22 cellular contexts compared by ENCODE assay signal in genomic region chr17:63939401-63939800, GRCh38. TPM values are rescaled to one million over a fixed set of nuclear protein-coding genes. Genes with fewer than 3 reads are reported as not detected.
A peak's percentile ranks its signal among the peaks of the same experiment; 100 is the strongest.
DNase-seq lines count a peak whose midpoint lies in the region; ATAC-seq and TF ChIP-seq lines count a peak whose summit lies in the region.
"Had no signal": no experiment of that assay in that cellular context is flagged by ENCODE, and none has a peak within 500 bp of the region (broad histone marks: within the 10 kb centered on the region; RNA-seq: fewer than 3 reads in every experiment).

No MANE protein-coding gene starts in this region.

- WGBS in endodermal cell (ENCODE audit: insufficient coverage in 1 of 2, insufficient read length in 1 of 2), 2 experiments = 88 to 98% methylated on average over 4 to 9 of the region's 9 CpGs
- WGBS in neuronal stem cell (ENCODE audit: extremely low coverage in 2 of 2, insufficient read length in 2 of 2, insufficient replicate concordance in 1 of 2), 2 donors = no CpG with 5 or more reads among the region's 9 CpGs
- 79 to 85% methylated on average over 9 of the region's 9 CpGs for WGBS in GM23248 (ENCODE audit: low coverage in 1 of 2, low lambda C conversion rate in 2 of 2, missing lambda C conversion rate in 2 of 2), 2 experiments

- H3K14ac ChIP-seq in neuronal stem cell (ENCODE audit: low read length) = peak overlapping the region; percentile 60

- H3K79me1 ChIP-seq in neuronal stem cell (ENCODE audit: low read depth, low read length) = peaks cover 2% of the 10 kb centered on the region

- H3K9me2 ChIP-seq in OCI-LY1 (ENCODE audit: low read depth, low read length) (no peaks in the 10 kb centered on the region), GM23248 (ENCODE audit: insufficient read depth) (no peaks in the 10 kb centered on the region)

- no peak for ATAC-seq in stimulated activated naive CD8-positive, alpha-beta T cell treated with anti-CD3 and anti-CD28 coated beads, Interleukin-15, Interleukin-2, amounts not matched to agents 100 U/mL and 50 U/mL, for 24 hours
- no peak for ATAC-seq in activated CD8-positive, alpha-beta T cell treated with anti-CD3 and anti-CD28 coated beads for 36 hours
- ATAC-seq: SK-N-SH treated with all-trans-retinoic acid at 6 μM for 48 hours had no signal

- no peak overlapping the region for H4K8ac ChIP-seq in neuronal stem cell (ENCODE audit: low read depth, low read length)

- no peaks in the 10 kb centered on the region for H3K79me2 ChIP-seq in OCI-LY1 (ENCODE audit: insufficient read depth, low read length)
- H3K79me2 ChIP-seq in GM23248 (ENCODE audit: insufficient read depth) = no peaks in the 10 kb centered on the region

- in situ Hi-C loops in GM23248 (cut with MboI) = no loop called here

- no peaks in the 10 kb centered on the region for H3K9me3 Mint-ChIP-seq in endodermal cell
- no peaks in the 10 kb centered on the region for H3K9me3 Mint-ChIP-seq in activated CD8-positive, alpha-beta T cell treated with anti-CD3 and anti-CD28 coated beads for 36 hours

- H3K4me3 ChIP-seq in BLaER1 = no peak overlapping the region
- H3K4me3 ChIP-seq in OCI-LY1 (ENCODE audit: low read depth, low read length, poor library complexity, severe bottlenecking) = no peak overlapping the region
- H3K4me3 ChIP-seq in endodermal cell (ENCODE audit: low read length) = no peak overlapping the region
- no peak overlapping the region for H3K4me3 ChIP-seq in neuronal stem cell (ENCODE audit: low read length in 2 of 2)
- no peak overlapping the region for H3K4me3 ChIP-seq in GM23248
- H3K4me3 ChIP-seq: A549, HAP-1, Peyer's patch had no signal

- H3K4me1 ChIP-seq in BLaER1 (peaks cover 73% of the 10 kb centered on the region), OCI-LY1 (ENCODE audit: insufficient read depth, low read length, severe bottlenecking) (peaks cover 72% of the 10 kb centered on the region), endodermal cell (ENCODE audit: control insufficient read depth, insufficient read depth, low read length) (no peaks in the 10 kb centered on the region), neuronal stem cell (ENCODE audit: control insufficient read depth in 2 of 2, insufficient read depth in 1 of 2, low read depth in 1 of 2, low read length in 2 of 2) (peaks cover 0 to 9% of the 10 kb centered on the region in 2 donors), GM23248 (ENCODE audit: insufficient read depth) (no peaks in the 10 kb centered on the region)
- H3K4me1 ChIP-seq: A549, Caco-2, HAP-1, Peyer's patch had no signal

- H4K20me1 ChIP-seq in BLaER1 (no peaks in the 10 kb centered on the region), OCI-LY1 (ENCODE audit: insufficient read depth, low read length) (no peaks in the 10 kb centered on the region), GM23248 (ENCODE audit: insufficient read depth) (no peaks in the 10 kb centered on the region)

- POLR2A ChIA-PET in activated CD8-positive, alpha-beta T cell treated with anti-CD3 and anti-CD28 coated beads for 36 hours (lab: Charles Lee) = interaction anchor here (1.6 kb wide), 1 partner anchor 80 kb away, joined by 4 read pairs; no protein-coding TSS in a partner anchor

- H3K27ac Mint-ChIP-seq in endodermal cell = peak overlapping the region; percentile 56
- no peak overlapping the region for H3K27ac Mint-ChIP-seq in activated CD8-positive, alpha-beta T cell treated with anti-CD3 and anti-CD28 coated beads for 36 hours

- CTCF ChIA-PET in activated CD8-positive, alpha-beta T cell treated with anti-CD3 and anti-CD28 coated beads for 36 hours (lab: Charles Lee) = interaction anchor here (0.7 to 2.8 kb wide), 3 partner anchors 11 to 51 kb away, joined by 3 to 11 read pairs (median 3); partner anchors contain the start of gene GH1

- H3K36me3 Mint-ChIP-seq in endodermal cell (ENCODE audit: low read depth) = no peaks in the 10 kb centered on the region
- no peaks in the 10 kb centered on the region for H3K36me3 Mint-ChIP-seq in activated CD8-positive, alpha-beta T cell treated with anti-CD3 and anti-CD28 coated beads for 36 hours (ENCODE audit: low read depth)

- peak overlapping the region; percentile 47 for H3K4me2 ChIP-seq in BLaER1
- peak overlapping the region; percentile 50; the same call in 1 of the 2 replicates for H3K4me2 ChIP-seq in OCI-LY1 (ENCODE audit: low read length)
- H3K4me2 ChIP-seq in neuronal stem cell (ENCODE audit: insufficient read depth, low read length, poor library complexity, severe bottlenecking) = no peak overlapping the region
- H3K4me2 ChIP-seq in GM23248 (ENCODE audit: unreplicated experiment) = no peak overlapping the region
- H3K4me2 ChIP-seq: A549 had no signal

- no peak for TF ChIP-seq CTCF in OCI-LY1 (IDR thresholded peaks at IDR 0.05; ENCODE audit: low read length)
- TF ChIP-seq CTCF in endodermal cell (conservative IDR thresholded peaks at IDR 0.05) = no peak
- TF ChIP-seq CTCF in activated CD8-positive, alpha-beta T cell treated with anti-CD3 and anti-CD28 coated beads for 36 hours (IDR thresholded peaks at IDR 0.05) = no peak

- H3K4me3 Mint-ChIP-seq in endodermal cell = no peak overlapping the region
- H3K4me3 Mint-ChIP-seq in activated CD8-positive, alpha-beta T cell treated with anti-CD3 and anti-CD28 coated beads for 36 hours = no peak overlapping the region

- H3K4me1 Mint-ChIP-seq in endodermal cell = no peaks in the 10 kb centered on the region
- H3K4me1 Mint-ChIP-seq in activated CD8-positive, alpha-beta T cell treated with anti-CD3 and anti-CD28 coated beads for 36 hours (ENCODE audit: low read depth) = no peaks in the 10 kb centered on the region

- H2AK5ac ChIP-seq in neuronal stem cell (ENCODE audit: low read depth, low read length) = no peak overlapping the region

- H4K91ac ChIP-seq in neuronal stem cell (ENCODE audit: low read depth, low read length, poor library complexity) = no peak overlapping the region

- peak overlapping the region; percentile 34 for H2BK15ac ChIP-seq in neuronal stem cell (ENCODE audit: low read length)

- H3K27ac ChIP-seq in BLaER1 (peak overlapping the region; percentile 62), OCI-LY1 (ENCODE audit: low read depth, low read length, poor library complexity, severe bottlenecking) (peak overlapping the region; percentile 90), endodermal cell (ENCODE audit: low read depth, low read length) (no peak overlapping the region), neuronal stem cell (replicated peaks; ENCODE audit: low read length) (no peak overlapping the region), GM23248 (no peak overlapping the region)
- H3K27ac ChIP-seq: A549, Peyer's patch had no signal

- H3K9me3 ChIP-seq in BLaER1 (peaks cover 6% of the 10 kb centered on the region; the same call in 1 of the 2 replicates), OCI-LY1 (ENCODE audit: low read length) (no peaks in the 10 kb centered on the region), endodermal cell (ENCODE audit: control insufficient read depth, low read length) (no peaks in the 10 kb centered on the region), neuronal stem cell (replicated peaks in 1 of 2; ENCODE audit: control insufficient read depth in 2 of 2, insufficient read depth in 1 of 2, low read depth in 1 of 2, low read length in 2 of 2) (peaks cover 0 to 4% of the 10 kb centered on the region in 2 donors), GM23248 (ENCODE audit: low read depth) (no peaks in the 10 kb centered on the region)
- H3K9me3 ChIP-seq: A549, HAP-1, Peyer's patch had no signal

- no peak overlapping the region for H2BK5ac ChIP-seq in neuronal stem cell (ENCODE audit: low read length)

- no peak overlapping the region for H2BK12ac ChIP-seq in neuronal stem cell (ENCODE audit: low read length)

- H3K23ac ChIP-seq in neuronal stem cell (ENCODE audit: low read depth, low read length, poor library complexity) = no peak overlapping the region

- H3K9ac ChIP-seq in BLaER1 = no peak overlapping the region; the same call in 1 of the 2 replicates
- H3K9ac ChIP-seq in OCI-LY1 (ENCODE audit: low read length) = peak overlapping the region; percentile 63
- H3K9ac ChIP-seq in endodermal cell (ENCODE audit: extremely low read depth, low read length, poor library complexity, severe bottlenecking) = no peak overlapping the region
- no peak overlapping the region for H3K9ac ChIP-seq in neuronal stem cell (ENCODE audit: low read depth, low read length, poor library complexity)
- no peak overlapping the region for H3K9ac ChIP-seq in GM23248

- no peaks in the 10 kb centered on the region for H3F3A ChIP-seq in OCI-LY1 (ENCODE audit: insufficient read depth, low read length)
- no peaks in the 10 kb centered on the region for H3F3A ChIP-seq in GM23248 (ENCODE audit: insufficient read depth)

- H3K18ac ChIP-seq in neuronal stem cell (ENCODE audit: low read length) = no peak overlapping the region

- no peaks in the 10 kb centered on the region for H3K27me3 Mint-ChIP-seq in endodermal cell (ENCODE audit: insufficient read depth)
- H3K27me3 Mint-ChIP-seq in activated CD8-positive, alpha-beta T cell treated with anti-CD3 and anti-CD28 coated beads for 36 hours = no peaks in the 10 kb centered on the region
- H3K27me3 Mint-ChIP-seq: IgD-negative memory B cell had no signal

- no peaks in the 10 kb centered on the region for H3K27me3 ChIP-seq in BLaER1
- H3K27me3 ChIP-seq in OCI-LY1 (ENCODE audit: insufficient read depth, low read length) = no peaks in the 10 kb centered on the region
- H3K27me3 ChIP-seq in endodermal cell (ENCODE audit: control insufficient read depth, insufficient read depth, low read length, poor library complexity, severe bottlenecking) = no peaks in the 10 kb centered on the region
- peaks cover 0 to 6% (median 0%) of the 10 kb centered on the region in 3 experiments for H3K27me3 ChIP-seq in neuronal stem cell (ENCODE audit: control insufficient read depth in 3 of 3, insufficient read depth in 3 of 3, low read depth in 1 of 3, low read length in 3 of 3)
- H3K27me3 ChIP-seq in GM23248 (replicated peaks; ENCODE audit: insufficient read depth) = peaks cover 8% of the 10 kb centered on the region
- H3K27me3 ChIP-seq: Peyer's patch had no signal

- intact Hi-C loops in activated CD8-positive, alpha-beta T cell treated with anti-CD3 and anti-CD28 coated beads for 36 hours (cut with micrococcal nuclease) = no loop called here

- H3K36me3 ChIP-seq in BLaER1 (peaks cover 12% of the 10 kb centered on the region; the same call in 1 of the 2 replicates), OCI-LY1 (ENCODE audit: insufficient read depth, low read length) (peaks cover 5% of the 10 kb centered on the region; the same call in 1 of the 2 replicates), endodermal cell (ENCODE audit: control insufficient read depth, insufficient read depth, low read length) (no peaks in the 10 kb centered on the region), neuronal stem cell (replicated peaks in 1 of 2; ENCODE audit: control insufficient read depth in 2 of 2, insufficient read depth in 2 of 2, low read length in 2 of 2) (peaks cover 0 to 6% of the 10 kb centered on the region in 2 donors), GM23248 (ENCODE audit: low read depth) (no peaks in the 10 kb centered on the region)
- H3K36me3 ChIP-seq: HAP-1, Peyer's patch had no signal

- no peak overlapping the region for H2AFZ ChIP-seq in OCI-LY1 (ENCODE audit: low read length)
- H2AFZ ChIP-seq in neuronal stem cell (ENCODE audit: low read length) = peak overlapping the region; percentile 21
- H2AFZ ChIP-seq in GM23248 = no peak overlapping the region

- H2BK120ac ChIP-seq in neuronal stem cell (ENCODE audit: low read depth, low read length) = no peak overlapping the region

- H3K4ac ChIP-seq in neuronal stem cell (ENCODE audit: low read length) = no peak overlapping the region

- DNase-seq in endodermal cell (no peak), neuronal stem cell (ENCODE audit: low spot score) (no peak), hippocampal formation (lab: John Stamatoyannopoulos, UW) (no peak), GM23248 (no peak)
- no peak for DNase-seq in stimulated activated naive CD8-positive, alpha-beta T cell treated with anti-CD3 and anti-CD28 coated beads, Interleukin-15, Interleukin-2, amounts not matched to agents 100 U/mL and 50 U/mL, for 24 hours
- no peak for DNase-seq in activated CD8-positive, alpha-beta T cell treated with anti-CD3 and anti-CD28 coated beads for 36 hours
- DNase-seq: Caco-2, DMS153, EL, MV-4-11, NCI-H1417, NCI-H1930, NCI-H2171, NCI-H446 treated with DMSO at 0.1 percent for 48 hours, Peyer's patch, SHP77 had no signal

RNA-seq across cellular contexts. Expression of gene CD79B, which starts 7.3 kb away (rescaled TPM):
- total RNA-seq in endodermal cell = under 1 TPM; 0.35 to 0.44 TPM
- polyA plus RNA-seq in endodermal cell (2013, experiment 1 of 2) = 0.61 TPM
- 0.99 TPM for polyA plus RNA-seq in endodermal cell (2013, experiment 2 of 2)
- 0.71 TPM for polyA plus RNA-seq in neuronal stem cell (2013, experiment 1 of 2)
- polyA plus RNA-seq in neuronal stem cell (2013, experiment 2 of 2) = 0.79 TPM
- 10 to 100 TPM; 28.4 to 31.6 TPM for total RNA-seq in activated CD8-positive, alpha-beta T cell treated with anti-CD3 and anti-CD28 coated beads for 36 hours
- total RNA-seq in GM23248 (2014; rRNA removed; shearing (Covaris generic)) = not detected in 2 replicates
- not detected in 2 replicates for polyA plus RNA-seq in GM23248 (2016; fragmentation: Nextera tagmentation; extraction: Ambion mirVana)
- total RNA-seq: Caco-2 had no signal

RNA-seq across cellular contexts. Expression of gene GH1, which starts 20.8 kb away (rescaled TPM):
- not detected for total RNA-seq in endodermal cell
- not detected for polyA plus RNA-seq in endodermal cell (2013, experiment 1 of 2)
- not detected for polyA plus RNA-seq in endodermal cell (2013, experiment 2 of 2)
- polyA plus RNA-seq in neuronal stem cell (2013, experiment 1 of 2) = 0.08 TPM
- polyA plus RNA-seq in neuronal stem cell (2013, experiment 2 of 2) = 0.24 TPM
- total RNA-seq in activated CD8-positive, alpha-beta T cell treated with anti-CD3 and anti-CD28 coated beads for 36 hours = not detected
- total RNA-seq in GM23248 (2014; rRNA removed; shearing (Covaris generic)) = not detected in 2 replicates
- not detected in 2 replicates for polyA plus RNA-seq in GM23248 (2016; fragmentation: Nextera tagmentation; extraction: Ambion mirVana)
- total RNA-seq: Caco-2, Peyer's patch had no signal
- polyA plus RNA-seq: A549 had no signal

RNA-seq across cellular contexts. Expression of gene CSHL1, which starts 28.3 kb away (rescaled TPM):
- total RNA-seq in endodermal cell = not detected
- polyA plus RNA-seq in endodermal cell (2013, experiment 1 of 2) = not detected
- polyA plus RNA-seq in endodermal cell (2013, experiment 2 of 2) = not detected
- polyA plus RNA-seq in neuronal stem cell (2013, experiment 1 of 2) = not detected
- not detected for polyA plus RNA-seq in neuronal stem cell (2013, experiment 2 of 2)
- total RNA-seq in activated CD8-positive, alpha-beta T cell treated with anti-CD3 and anti-CD28 coated beads for 36 hours = not detected
- total RNA-seq in GM23248 (2014; rRNA removed; shearing (Covaris generic)) = not detected in 2 replicates
- polyA plus RNA-seq in GM23248 (2016; fragmentation: Nextera tagmentation; extraction: Ambion mirVana) = not detected in 2 replicates
- total RNA-seq: Caco-2, Peyer's patch had no signal
- polyA plus RNA-seq: A549, IgD-negative memory B cell had no signal

RNA-seq across cellular contexts. Expression of gene SCN4A, which starts 33.3 kb away (rescaled TPM):
- total RNA-seq in endodermal cell = 1 to 10 TPM; 3.9 to 4.4 TPM
- polyA plus RNA-seq in endodermal cell (2013, experiment 1 of 2) = 2.5 TPM
- polyA plus RNA-seq in endodermal cell (2013, experiment 2 of 2) = 2.1 TPM
- polyA plus RNA-seq in neuronal stem cell (2013, experiment 1 of 2) = 3.9 TPM
- polyA plus RNA-seq in neuronal stem cell (2013, experiment 2 of 2) = 3.8 TPM
- total RNA-seq in activated CD8-positive, alpha-beta T cell treated with anti-CD3 and anti-CD28 coated beads for 36 hours = under 1 TPM; 0.20 to 0.23 TPM
- not detected in 2 replicates for total RNA-seq in GM23248 (2014; rRNA removed; shearing (Covaris generic))
- not detected in 2 replicates for polyA plus RNA-seq in GM23248 (2016; fragmentation: Nextera tagmentation; extraction: Ambion mirVana)
- total RNA-seq: Caco-2 had no signal

RNA-seq across cellular contexts. Expression of gene CSH1, which starts 43.0 kb away (rescaled TPM):
- total RNA-seq in endodermal cell = under 1 TPM in 1 of 2 donors, not detected in 1; 0.64 TPM
- not detected for polyA plus RNA-seq in endodermal cell (2013, experiment 1 of 2)
- not detected for polyA plus RNA-seq in endodermal cell (2013, experiment 2 of 2)
- polyA plus RNA-seq in neuronal stem cell (2013, experiment 1 of 2) = not detected
- polyA plus RNA-seq in neuronal stem cell (2013, experiment 2 of 2) = not detected
- total RNA-seq in activated CD8-positive, alpha-beta T cell treated with anti-CD3 and anti-CD28 coated beads for 36 hours = not detected
- total RNA-seq in GM23248 (2014; rRNA removed; shearing (Covaris generic)) = not detected in 2 replicates
- not detected in 2 replicates for polyA plus RNA-seq in GM23248 (2016; fragmentation: Nextera tagmentation; extraction: Ambion mirVana)
- total RNA-seq: Caco-2, Peyer's patch had no signal
- polyA plus RNA-seq: A549, IgD-negative memory B cell had no signal

Comparison
In these comparisons a context has a peak if more than half of its experiments do, and no peak if none do; other contexts are left out.
1. H3K27ac ChIP-seq: peak in BLaER1 (single experiment) and OCI-LY1 (single experiment); none in endodermal cell (single experiment), neuronal stem cell (single experiment) and GM23248 (single experiment).
2. H3K4me2 ChIP-seq: peak in BLaER1 (single experiment) and OCI-LY1 (single experiment); none in neuronal stem cell (single experiment) and GM23248 (single experiment).
3. RNA of gene CD79B, which starts 7.3 kb away (total RNA-seq): 28.4 to 31.6 TPM in activated CD8-positive, alpha-beta T cell treated with anti-CD3 and anti-CD28 coated beads for 36 hours; 0.35 to 0.44 TPM in endodermal cell and not detected in GM23248; every median in the first group is over 10 times any median in the second.